In the genomic region with DNA sequence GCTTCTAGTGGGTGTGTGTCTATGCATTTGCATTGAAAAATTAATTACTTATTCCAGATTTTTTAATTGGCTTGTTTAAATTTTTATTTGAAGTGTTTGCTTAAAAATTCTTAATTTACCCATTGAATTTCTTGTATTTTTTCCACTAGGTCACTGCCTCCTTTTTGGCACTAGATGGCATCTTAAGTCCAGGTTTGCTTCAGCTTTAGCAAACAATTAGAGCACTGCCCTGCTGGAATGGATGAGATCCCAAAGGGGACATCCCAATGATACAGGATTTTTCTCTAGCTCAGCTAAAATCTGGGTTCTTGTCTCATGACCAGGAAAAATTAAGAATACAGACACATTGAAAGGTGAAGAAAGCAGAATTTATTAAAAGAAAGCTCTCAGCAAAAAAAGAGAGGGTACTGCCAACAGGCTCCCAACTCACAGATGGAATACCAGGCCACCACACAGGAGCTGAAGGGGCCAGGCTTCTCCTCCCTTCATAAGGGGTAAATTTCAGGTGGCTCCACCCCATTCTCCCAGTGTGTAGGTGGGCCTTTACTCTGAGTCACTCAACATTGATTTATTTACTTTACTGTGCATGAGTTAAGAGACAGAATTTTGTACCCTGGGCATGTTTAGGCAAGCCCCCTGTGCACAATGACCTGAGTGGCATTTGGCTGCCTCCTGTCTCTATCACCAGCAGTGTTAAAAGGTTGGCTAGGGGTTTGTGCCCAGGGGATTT, we compare ENCODE assay signal across 8 cellular contexts.
DNase-seq lines count a peak whose midpoint lies in the region; ATAC-seq, FAIRE-seq and TF ChIP-seq lines count a peak whose summit lies in the region.

No MANE protein-coding gene starts in this region.

- no peaks in the 10 kb centered on the region for H3K4me1 ChIP-seq in right atrium auricular region

- no peaks in the 10 kb centered on the region for H3K27me3 Mint-ChIP-seq in activated naive CD8-positive, alpha-beta T cell treated with anti-CD3 and anti-CD28 coated beads for 36 hours

- H3K4me3 ChIP-seq in epithelial cell of esophagus (ENCODE audit: low read length) (no peak overlapping the region), right atrium auricular region (no peak overlapping the region)

- no peak overlapping the region for H3K4me3 Mint-ChIP-seq in activated naive CD8-positive, alpha-beta T cell treated with anti-CD3 and anti-CD28 coated beads for 36 hours

- H3K27ac Mint-ChIP-seq in activated naive CD8-positive, alpha-beta T cell treated with anti-CD3 and anti-CD28 coated beads for 36 hours, result no peak overlapping the region

- peak; percentile 66 for FAIRE-seq in D721Med (lab: Jason Lieb, UNC)

- H3K36me3 Mint-ChIP-seq in activated naive CD8-positive, alpha-beta T cell treated with anti-CD3 and anti-CD28 coated beads for 36 hours, result no peaks in the 10 kb centered on the region

- no peaks in the 10 kb centered on the region for H3K9me3 Mint-ChIP-seq in activated naive CD8-positive, alpha-beta T cell treated with anti-CD3 and anti-CD28 coated beads for 36 hours

- H3K36me3 ChIP-seq in right atrium auricular region, result no peaks in the 10 kb centered on the region

- no peak overlapping the region for H3K27ac ChIP-seq in right atrium auricular region

- no peak for DNase-seq in D721Med (ENCODE audit: insufficient read length, low spot score)
- peak; percentile 8 for DNase-seq in NCI-H2171 (lab: John Stamatoyannopoulos, UW)
- DNase-seq in epithelial cell of esophagus (ENCODE audit: low read depth), result peak; percentile 95
- DNase-seq in stromal cell of bone marrow (ENCODE audit: low read depth), result peak; percentile 31
- DNase-seq in right atrium auricular region (ENCODE audit: low spot score), result no peak
- no peak for DNase-seq in CD1c-positive myeloid dendritic cell (ENCODE audit: extremely low spot score)
- DNase-seq in activated naive CD8-positive, alpha-beta T cell treated with anti-CD3 and anti-CD28 coated beads for 36 hours, result no peak

- TF ChIP-seq CTCF in D721Med (IDR thresholded peaks at IDR 0.05; ENCODE audit: insufficient read depth, missing control alignments) (peak; percentile 61), epithelial cell of esophagus (IDR thresholded peaks at IDR 0.05; ENCODE audit: insufficient read depth, low read depth, low read length, missing control alignments) (peak; percentile 85), right atrium auricular region (IDR thresholded peaks at IDR 0.05) (no peak)

- H3K9me3 ChIP-seq in right atrium auricular region, result peaks cover 0 to 13% of the 10 kb centered on the region in 2 donors

- H3K4me1 Mint-ChIP-seq in activated naive CD8-positive, alpha-beta T cell treated with anti-CD3 and anti-CD28 coated beads for 36 hours, result no peaks in the 10 kb centered on the region

- H3K27me3 ChIP-seq in right atrium auricular region, result no peaks in the 10 kb centered on the region

- ATAC-seq in GM21529 (IDR thresholded peaks at IDR 0.05; ENCODE audit: unreplicated experiment), result peak; percentile 69

Comparison
In these comparisons a context has a peak if more than half of its experiments do, and no peak if none do; other contexts are left out.
1. DNase-seq: peak in NCI-H2171 (single experiment), epithelial cell of esophagus (single experiment) and stromal cell of bone marrow (single experiment); none in D721Med (single experiment), right atrium auricular region (single experiment), CD1c-positive myeloid dendritic cell (single experiment) and activated naive CD8-positive, alpha-beta T cell treated with anti-CD3 and anti-CD28 coated beads for 36 hours (single experiment).
2. CTCF ChIP-seq: peak in D721Med (single experiment) and epithelial cell of esophagus (single experiment); none in right atrium auricular region (0 of 2).